Comparison of ENCODE assay signal across 1 cellular context in the genomic region with DNA sequence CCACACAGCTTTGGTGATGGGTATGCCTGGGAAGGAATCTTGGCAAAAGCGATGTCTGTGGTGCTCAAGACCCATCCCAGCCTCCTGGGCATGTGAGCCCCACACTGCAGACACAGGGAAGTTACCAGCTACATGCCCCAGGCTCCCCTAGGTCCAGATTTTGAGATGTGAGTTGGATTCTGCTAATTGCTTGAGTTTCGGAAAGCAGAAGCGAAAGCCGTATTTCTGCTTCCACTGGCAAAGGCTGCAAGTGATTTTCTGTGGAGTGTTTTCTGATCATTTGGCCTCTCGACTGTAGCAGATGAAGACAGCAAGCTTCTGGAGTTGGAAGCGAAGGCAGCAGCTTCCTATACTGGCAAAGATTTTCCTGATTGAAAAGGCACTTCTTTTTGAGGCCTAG.
TF ChIP-seq lines count a peak whose summit lies in the region.

No MANE protein-coding gene starts in this region.

TF ChIP-seq in K562, 482 proteins besides CTCF, POLR2A, EP300 and RAD21:
- TF ChIP-seq ZNF583 (CRISPR knock-in tag; IDR thresholded peaks at IDR 0.05) (no peak), U2AF2 (optimal IDR thresholded peaks at IDR 0.05; ENCODE audit: low read depth, low read length) (no peak), ZNF121 (CRISPR knock-in tag; conservative IDR thresholded peaks at IDR 0.05) (no peak), OTX1 (CRISPR knock-in tag; IDR thresholded peaks at IDR 0.05) (no peak), ZNF589 (CRISPR knock-in tag; IDR thresholded peaks at IDR 0.05; ENCODE audit: low read depth) (no peak), XRCC3 (IDR thresholded peaks at IDR 0.05) (no peak), RHOXF2B (CRISPR knock-in tag; conservative IDR thresholded peaks at IDR 0.05) (no peak), TFAM (CRISPR knock-in tag; conservative IDR thresholded peaks at IDR 0.05) (no peak), RCOR1 (IDR thresholded peaks at IDR 0.05; ENCODE audit: borderline replicate concordance in 1 of 2, low read depth in 2 of 2, low read length in 2 of 2) (no peak), FOSL1 (tag; conservative IDR thresholded peaks at IDR 0.05) (no peak), ZNF778 (CRISPR knock-in tag; IDR thresholded peaks at IDR 0.05) (no peak), KDM1A (IDR thresholded peaks at IDR 0.05) (no peak), FOXP1 (CRISPR knock-in tag; IDR thresholded peaks at IDR 0.05) (no peak), POU5F1 (IDR thresholded peaks at IDR 0.05; ENCODE audit: borderline replicate concordance, low read depth, low read length, partially characterized antibody) (no peak)
- TF ChIP-seq, protein P1, sequence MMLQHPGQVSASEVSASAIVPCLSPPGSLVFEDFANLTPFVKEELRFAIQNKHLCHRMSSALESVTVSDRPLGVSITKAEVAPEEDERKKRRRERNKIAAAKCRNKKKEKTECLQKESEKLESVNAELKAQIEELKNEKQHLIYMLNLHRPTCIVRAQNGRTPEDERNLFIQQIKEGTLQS (IDR thresholded peaks at IDR 0.05): no peak
- TF ChIP-seq, protein P1 (CRISPR knock-in tag; conservative IDR thresholded peaks at IDR 0.05): no peak
- TF ChIP-seq, protein P2, sequence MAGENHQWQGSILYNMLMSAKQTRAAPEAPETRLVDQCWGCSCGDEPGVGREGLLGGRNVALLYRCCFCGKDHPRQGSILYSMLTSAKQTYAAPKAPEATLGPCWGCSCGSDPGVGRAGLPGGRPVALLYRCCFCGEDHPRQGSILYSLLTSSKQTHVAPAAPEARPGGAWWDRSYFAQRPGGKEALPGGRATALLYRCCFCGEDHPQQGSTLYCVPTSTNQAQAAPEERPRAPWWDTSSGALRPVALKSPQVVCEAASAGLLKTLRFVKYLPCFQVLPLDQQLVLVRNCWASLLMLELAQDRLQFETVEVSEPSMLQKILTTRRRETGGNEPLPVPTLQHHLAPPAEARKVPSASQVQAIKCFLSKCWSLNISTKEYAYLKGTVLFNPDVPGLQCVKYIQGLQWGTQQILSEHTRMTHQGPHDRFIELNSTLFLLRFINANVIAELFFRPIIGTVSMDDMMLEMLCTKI (IDR thresholded peaks at IDR 0.05; ENCODE audit: partially characterized antibody): no peak
- TF ChIP-seq, protein P3, sequence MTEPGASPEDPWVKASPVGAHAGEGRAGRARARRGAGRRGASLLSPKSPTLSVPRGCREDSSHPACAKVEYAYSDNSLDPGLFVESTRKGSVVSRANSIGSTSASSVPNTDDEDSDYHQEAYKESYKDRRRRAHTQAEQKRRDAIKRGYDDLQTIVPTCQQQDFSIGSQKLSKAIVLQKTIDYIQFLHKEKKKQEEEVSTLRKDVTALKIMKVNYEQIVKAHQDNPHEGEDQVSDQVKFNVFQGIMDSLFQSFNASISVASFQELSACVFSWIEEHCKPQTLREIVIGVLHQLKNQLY (CRISPR knock-in tag; conservative IDR thresholded peaks at IDR 0.05): no peak
